Comparison of ENCODE assay signal across 7 cellular contexts in genomic region chr19:2084993-2085720, GRCh38. TPM values are rescaled to one million over a fixed set of nuclear protein-coding genes. Genes with fewer than 3 reads are reported as not detected.
DNase-seq lines count a peak whose midpoint lies in the region; ATAC-seq, FAIRE-seq and TF ChIP-seq lines count a peak whose summit lies in the region.

No MANE protein-coding gene starts in this region.

- FAIRE-seq in small intestine (lab: Jason Lieb, UNC), result no peak

- H3K4me1 ChIP-seq in small intestine (ENCODE audit: control insufficient read depth in 2 of 2, insufficient read depth in 1 of 2, low read depth in 1 of 2, low read length in 1 of 2), result no peaks in the 10 kb centered on the region

- H3K4me3 ChIP-seq in NB4 (ENCODE audit: low read depth, low read length) (peak overlapping the region; percentile 69), small intestine (ENCODE audit: low read depth in 1 of 2, low read length in 2 of 2) (peak overlapping the region; percentile 24 to 44), WERI-Rb-1 (ENCODE audit: low read depth, low read length) (no peak overlapping the region)

- WGBS in small intestine, 3 donors, result 62 to 80% (median 70%) methylated on average over 28 of the region's 28 CpGs

- peak; percentile 27 for TF ChIP-seq POLR2A in NB4 (IDR thresholded peaks at IDR 0.05; ENCODE audit: extremely low read depth, insufficient read length)

- peak; percentile 29 for ATAC-seq in GM21423 (IDR thresholded peaks at IDR 0.05; ENCODE audit: unreplicated experiment)

- no peaks in the 10 kb centered on the region for H3K27me3 ChIP-seq in small intestine (ENCODE audit: control insufficient read depth in 2 of 2, insufficient read depth in 2 of 2, low read length in 2 of 2)
- no peaks in the 10 kb centered on the region for H3K27me3 ChIP-seq in WERI-Rb-1 (ENCODE audit: insufficient read depth, low read depth, severe bottlenecking)

- H3K9me3 ChIP-seq in small intestine (ENCODE audit: control insufficient read depth, low read depth) (no peaks in the 10 kb centered on the region), WERI-Rb-1 (ENCODE audit: severe bottlenecking) (no peaks in the 10 kb centered on the region)

- peak; percentile 96 for DNase-seq in NB4 (ENCODE audit: low read depth)
- DNase-seq in activated CD8-positive, alpha-beta memory T cell treated with anti-CD3 and anti-CD28 coated beads, Interleukin-2, amount 50 U/mL, for 4 hours, result peak; percentile 85
- peak; percentile 62 for DNase-seq in fibroblast of gingiva (ENCODE audit: low read depth)
- peak; percentile 73 for DNase-seq in small intestine
- no peak for DNase-seq in WERI-Rb-1
- no peak for DNase-seq in NCI-H2227 treated with DMSO at 0.1 percent for 48 hours (lab: John Stamatoyannopoulos, UW)

- H3K36me3 ChIP-seq in small intestine (ENCODE audit: control insufficient read depth in 2 of 2, insufficient read depth in 2 of 2, low read length in 2 of 2) (no peaks in the 10 kb centered on the region), WERI-Rb-1 (peaks cover 3% of the 10 kb centered on the region)

- TF ChIP-seq CTCF in NB4 (IDR thresholded peaks at IDR 0.05; ENCODE audit: low read depth, low read length), result no peak
- no peak for TF ChIP-seq CTCF in WERI-Rb-1 (IDR thresholded peaks at IDR 0.05; ENCODE audit: low read depth, low read length)

- H3K27ac ChIP-seq in small intestine (ENCODE audit: low read depth in 1 of 2, low read length in 1 of 2) (peak overlapping the region; percentile 27 to 84), WERI-Rb-1 (no peak overlapping the region)

RNA-seq across cellular contexts. Expression of gene MOB3A, which starts 11.0 kb away (rescaled TPM):
- 10 to 100 TPM in 2 of 3 donors, 1 to 10 TPM in 1; 7.6 to 16.3 (median 12.7) TPM for polyA plus RNA-seq in small intestine

RNA-seq across cellular contexts. Expression of gene IZUMO4, which starts 11.6 kb away (rescaled TPM):
- polyA plus RNA-seq in small intestine, result 1 to 10 TPM; 3.5 to 5.8 (median 4.8) TPM

RNA-seq across cellular contexts. Expression of gene MKNK2, which starts 34.1 kb away (rescaled TPM):
- polyA plus RNA-seq in small intestine, result 10 to 100 TPM; 47.6 to 97.7 (median 80.1) TPM

Comparison
In these comparisons a context has a peak if more than half of its experiments do, and no peak if none do; other contexts are left out.
1. DNase-seq: peak in NB4 (single experiment), activated CD8-positive, alpha-beta memory T cell treated with anti-CD3 and anti-CD28 coated beads, Interleukin-2, amount 50 U/mL, for 4 hours (single experiment), fibroblast of gingiva (single experiment) and small intestine (single experiment); none in WERI-Rb-1 (single experiment) and NCI-H2227 treated with DMSO at 0.1 percent for 48 hours (single experiment).